ENCODE assay signal across 21 cellular contexts in genomic region chr15:66663664-66664063, GRCh38. TPM values are rescaled to one million over a fixed set of nuclear protein-coding genes. Genes with fewer than 3 reads are reported as not detected.
DNase-seq lines count a peak whose midpoint lies in the region; ATAC-seq, FAIRE-seq and TF ChIP-seq lines count a peak whose summit lies in the region.
"Had no signal": no experiment of that assay in that cellular context is flagged by ENCODE, and none has a peak within 500 bp of the region (broad histone marks: within the 10 kb centered on the region; RNA-seq: fewer than 3 reads in every experiment).

No MANE protein-coding gene starts in this region.

- H3K27ac Mint-ChIP-seq in neural progenitor cell: no peak overlapping the region
- no peak overlapping the region for H3K27ac Mint-ChIP-seq in activated naive CD4-positive, alpha-beta T cell treated with anti-CD3 and anti-CD28 coated beads, Interleukin-2, amount 50 U/mL, for 72 hours
- H3K27ac Mint-ChIP-seq: B cell; CD4-positive, alpha-beta T cell; CD8-positive, alpha-beta T cell had no signal

- H4K20me1 ChIP-seq in neural progenitor cell (ENCODE audit: low read depth): no peaks in the 10 kb centered on the region
- H4K20me1 ChIP-seq: BLaER1 treated with 17β-estradiol and CSF1 and Interleukin-3, amounts not matched to agents 10 nM and 100 nM had no signal

- H3K4me1 Mint-ChIP-seq in neural progenitor cell: peaks cover 26% of the 10 kb centered on the region
- H3K4me1 Mint-ChIP-seq: B cell had no signal

- H3K27me3 ChIP-seq in left ventricle myocardium inferior (ENCODE audit: low read depth) (no peaks in the 10 kb centered on the region), neural progenitor cell (no peaks in the 10 kb centered on the region)
- H3K27me3 ChIP-seq: BLaER1 treated with 17β-estradiol and CSF1 and Interleukin-3, amounts not matched to agents 10 nM and 100 nM had no signal

- no peaks in the 10 kb centered on the region for H3K36me3 Mint-ChIP-seq in neural progenitor cell
- H3K36me3 Mint-ChIP-seq in activated naive CD4-positive, alpha-beta T cell treated with anti-CD3 and anti-CD28 coated beads, Interleukin-2, amount 50 U/mL, for 72 hours: no peaks in the 10 kb centered on the region
- H3K36me3 Mint-ChIP-seq: CD8-positive, alpha-beta T cell had no signal

- peaks cover 13% of the 10 kb centered on the region for H3F3A ChIP-seq in neural progenitor cell (ENCODE audit: low read depth)

- no peak for TF ChIP-seq CTCF in left ventricle myocardium inferior (IDR thresholded peaks at IDR 0.05; ENCODE audit: borderline replicate concordance)
- TF ChIP-seq CTCF in neural progenitor cell (IDR thresholded peaks at IDR 0.05): no peak

- H3K4me3 ChIP-seq in left ventricle myocardium inferior: no peak overlapping the region
- H3K4me3 ChIP-seq in neural progenitor cell: no peak overlapping the region
- H3K4me3 ChIP-seq: A549; BLaER1 treated with 17β-estradiol and CSF1 and Interleukin-3, amounts not matched to agents 10 nM and 100 nM had no signal

- peak overlapping the region; percentile 80 for H2AFZ ChIP-seq in neural progenitor cell (replicated peaks)

- TF ChIP-seq POLR2A in GM12891 (IDR thresholded peaks at IDR 0.05; ENCODE audit: low read depth, low read length): no peak

- H3K4me2 ChIP-seq in neural progenitor cell: no peak overlapping the region
- H3K4me2 ChIP-seq: A549; BLaER1 treated with 17β-estradiol and CSF1 and Interleukin-3, amounts not matched to agents 10 nM and 100 nM had no signal

- intact Hi-C loops in left ventricle myocardium inferior (cut with micrococcal nuclease) (no loop called here), cardiac septum (cut with DNase I) (loop anchor here (2.0 to 5.0 kb wide), 2 partner anchors 37 to 46 kb away; no protein-coding TSS in a partner anchor)

- H3K79me2 ChIP-seq in neural progenitor cell (ENCODE audit: low read depth): no peaks in the 10 kb centered on the region

- FAIRE-seq in GM12891 (lab: Jason Lieb, UNC): no peak
- FAIRE-seq: A549, D721Med, G401.6, GM12892, GM18507 had no signal

- H3K9ac ChIP-seq in neural progenitor cell: no peak overlapping the region
- H3K9ac ChIP-seq: BLaER1 treated with 17β-estradiol and CSF1 and Interleukin-3, amounts not matched to agents 10 nM and 100 nM had no signal

- H3K9me3 ChIP-seq in left ventricle myocardium inferior (replicated peaks) (peaks cover 8% of the 10 kb centered on the region), neural progenitor cell (ENCODE audit: low read depth) (no peaks in the 10 kb centered on the region)
- H3K9me3 ChIP-seq: A549, Caco-2 had no signal

- no peak for ATAC-seq in activated naive CD4-positive, alpha-beta T cell treated with anti-CD3 and anti-CD28 coated beads, Interleukin-2, amount 50 U/mL, for 72 hours
- ATAC-seq: A549; CD8-positive, alpha-beta T cell had no signal

- H3K27ac ChIP-seq in left ventricle myocardium inferior (replicated peaks) (peak overlapping the region; percentile 33), neural progenitor cell (no peak overlapping the region)
- H3K27ac ChIP-seq: 22Rv1; A549; BLaER1 treated with 17β-estradiol and CSF1 and Interleukin-3, amounts not matched to agents 10 nM and 100 nM; C4-2B had no signal

- H3K9me3 Mint-ChIP-seq in neural progenitor cell: no peaks in the 10 kb centered on the region
- no peaks in the 10 kb centered on the region for H3K9me3 Mint-ChIP-seq in activated naive CD4-positive, alpha-beta T cell treated with anti-CD3 and anti-CD28 coated beads, Interleukin-2, amount 50 U/mL, for 72 hours
- H3K9me3 Mint-ChIP-seq: CD8-positive, alpha-beta T cell had no signal

- DNase-seq in left ventricle myocardium inferior (no peak), cardiac septum (ENCODE audit: low spot score) (no peak), neural progenitor cell (ENCODE audit: low spot score) (no peak), GM12891 (ENCODE audit: insufficient read length, low spot score) (no peak)
- no peak for DNase-seq in activated naive CD4-positive, alpha-beta T cell treated with anti-CD3 and anti-CD28 coated beads, Interleukin-2, amount 50 U/mL, for 72 hours (ENCODE audit: low spot score in 2 of 2)
- DNase-seq: AML-193; Caco-2; Calu3; CD4-positive, alpha-beta T cell; CD8-positive, alpha-beta T cell; DMS79 treated with DMSO at 0.1 percent for 48 hours; GF-D8 had no signal

- no peak overlapping the region for H3K4me3 Mint-ChIP-seq in neural progenitor cell
- H3K4me3 Mint-ChIP-seq: B cell; CD4-positive, alpha-beta T cell; CD8-positive, alpha-beta T cell had no signal

- peaks cover 5% of the 10 kb centered on the region for H3K27me3 Mint-ChIP-seq in neural progenitor cell (ENCODE audit: insufficient read depth, low read depth)
- H3K27me3 Mint-ChIP-seq: CD4-positive, alpha-beta T cell had no signal

- H3K36me3 ChIP-seq in left ventricle myocardium inferior (no peaks in the 10 kb centered on the region), neural progenitor cell (no peaks in the 10 kb centered on the region)
- H3K36me3 ChIP-seq: BLaER1 treated with 17β-estradiol and CSF1 and Interleukin-3, amounts not matched to agents 10 nM and 100 nM had no signal

- H3K4me1 ChIP-seq in left ventricle myocardium inferior (peaks cover 16% of the 10 kb centered on the region), neural progenitor cell (peaks cover 17% of the 10 kb centered on the region)
- H3K4me1 ChIP-seq: A549, Caco-2 had no signal

TF ChIP-seq in GM12891, 5 proteins besides CTCF, POLR2A, EP300 and RAD21:
- no peak for TF ChIP-seq SPI1 (IDR thresholded peaks at IDR 0.05; ENCODE audit: low read depth, low read length)
- no peak for TF ChIP-seq POLR2AphosphoS5 (IDR thresholded peaks at IDR 0.05; ENCODE audit: low read depth, low read length)
- no peak for TF ChIP-seq POU2F2 (IDR thresholded peaks at IDR 0.05; ENCODE audit: low read depth, low read length)
- TF ChIP-seq PAX5 (IDR thresholded peaks at IDR 0.05; ENCODE audit: insufficient read depth, low read length, severe bottlenecking): no peak
- TF ChIP-seq TAF1 (IDR thresholded peaks at IDR 0.05; ENCODE audit: low read depth, low read length): no peak

RNA-seq across cellular contexts. Expression of gene SMAD6, which starts 38.4 kb away (rescaled TPM):
- total RNA-seq in left ventricle myocardium inferior: 20.3 TPM
- total RNA-seq in cardiac septum: 50.2 TPM
- 3.4 and 9.4 TPM in 2 replicates for total RNA-seq in neural progenitor cell (ENCODE audit: low replicate concordance)
- polyA plus RNA-seq in GM12891 (2012; ENCODE audit: low read depth, missing spikeins): not detected
- under 1 TPM; 0.20 to 0.70 TPM for total RNA-seq in activated naive CD4-positive, alpha-beta T cell treated with anti-CD3 and anti-CD28 coated beads, Interleukin-2, amount 50 U/mL, for 72 hours
